Comparison of ENCODE assay signal across 8 cellular contexts in the genomic region with DNA sequence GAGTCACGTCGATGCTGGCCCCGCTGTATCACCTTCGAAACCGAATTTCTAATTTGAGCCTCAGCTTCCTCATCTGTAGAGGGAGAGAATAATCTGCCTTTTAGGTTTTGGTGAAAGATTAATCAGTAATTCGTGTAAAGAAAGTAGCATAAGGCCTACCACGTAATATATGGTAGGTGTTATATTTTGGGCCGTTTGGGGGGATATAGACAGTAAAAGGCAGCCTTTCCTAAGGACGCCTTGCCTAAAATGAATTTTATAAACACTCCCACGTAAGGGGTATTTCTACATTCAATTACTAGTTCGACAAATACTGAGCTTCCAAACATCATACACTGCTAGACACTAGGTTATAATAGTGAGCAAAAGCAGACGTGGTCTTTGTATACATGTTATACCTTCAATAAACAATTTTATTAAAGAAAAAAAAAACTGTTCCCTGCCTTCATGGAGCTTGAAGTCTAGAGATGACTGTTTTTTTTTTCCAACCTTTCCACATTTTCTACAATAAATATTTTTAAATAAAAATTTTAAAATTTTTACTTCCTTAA. TPM values are rescaled to one million over a fixed set of nuclear protein-coding genes. Genes with fewer than 3 reads are reported as not detected.
DNase-seq lines count a peak whose midpoint lies in the region; ATAC-seq and TF ChIP-seq lines count a peak whose summit lies in the region.

No MANE protein-coding gene starts in this region.

- H4K20me1 ChIP-seq in GM23338 (replicated peaks; ENCODE audit: insufficient read depth), result peaks cover 4% of the 10 kb centered on the region; the same call in 1 of the 2 replicates

- H3K4me2 ChIP-seq in GM23338, result peak overlapping the region; percentile 99

- H3K9me3 Mint-ChIP-seq in GM23338, result no peaks in the 10 kb centered on the region

- H3K4me3 Mint-ChIP-seq in GM23338 (peak overlapping the region; percentile 99), T-helper 17 cell (peak overlapping the region; percentile 98)

- WGBS in gastroesophageal sphincter (ENCODE audit: low coverage in 1 of 2), 2 donors, result 5 to 13% methylated on average over 7 to 12 of the region's 12 CpGs

- H2AFZ ChIP-seq in GM23338, result peak overlapping the region; percentile 95

- 0 out of 2 replicates have a peak, but pooled peaks cover 9% of the 10 kb centered on the region for H3K36me3 ChIP-seq in GM23338 (ENCODE audit: insufficient read depth)
- peaks cover 0 to 16% of the 10 kb centered on the region in 2 donors for H3K36me3 ChIP-seq in gastroesophageal sphincter

- H3K4me3 ChIP-seq in GM23338 (peak overlapping the region; percentile 100), gastroesophageal sphincter (peak overlapping the region; percentile 91), skin epidermis (peak overlapping the region; percentile 65 to 99 (median 87))

- peak overlapping the region; percentile 99; the same call in 1 of the 2 replicates for H3K27ac Mint-ChIP-seq in GM23338
- H3K27ac Mint-ChIP-seq in T-helper 17 cell, result peak overlapping the region; percentile 97

- peaks cover 12% of the 10 kb centered on the region for H3K4me1 Mint-ChIP-seq in GM23338
- H3K4me1 Mint-ChIP-seq in T-helper 17 cell, result peaks cover 28% of the 10 kb centered on the region

- peaks cover 9% of the 10 kb centered on the region; the same call in 1 of the 2 replicates for H3F3A ChIP-seq in GM23338 (replicated peaks; ENCODE audit: low read depth)

- peaks cover 17% of the 10 kb centered on the region for H3K79me2 ChIP-seq in GM23338 (replicated peaks; ENCODE audit: insufficient read depth)

- no peak for TF ChIP-seq EP300 in gastroesophageal sphincter (IDR thresholded peaks at IDR 0.05)

- TF ChIP-seq POLR2A in gastroesophageal sphincter (IDR thresholded peaks at IDR 0.05), result no peak

- DNase-seq in GM23338 (ENCODE audit: low spot score) (no peak), T-helper 17 cell (no peak), KG1 (lab: John Stamatoyannopoulos, UW) (no peak), T-helper 9 cell (no peak), SKM-1 (lab: John Stamatoyannopoulos, UW; ENCODE audit: unreplicated experiment) (no peak), posterior vena cava (ENCODE audit: low spot score) (no peak)

- intact Hi-C loops in posterior vena cava (cut with DNase I), result no loop called here

- H3K27ac ChIP-seq in GM23338 (ENCODE audit: low read depth) (0 out of 2 replicates have a peak overlapping the region, but pooled peaks have one; percentile 72), gastroesophageal sphincter (peak overlapping the region; percentile 95 to 99 (median 98)), skin epidermis (peak overlapping the region; percentile 91 to 100 (median 98))

- ATAC-seq in GM23338 (no peak), T-helper 17 cell (peak; percentile 1), gastroesophageal sphincter (no peak)

- H3K9me3 ChIP-seq in T-helper 17 cell (ENCODE audit: control insufficient read depth, low read length, poor library complexity, severe bottlenecking), result no peaks in the 10 kb centered on the region
- H3K9me3 ChIP-seq in gastroesophageal sphincter, result no peaks in the 10 kb centered on the region

- H3K27me3 ChIP-seq in GM23338 (ENCODE audit: insufficient read depth) (no peaks in the 10 kb centered on the region), gastroesophageal sphincter (no peaks in the 10 kb centered on the region)

- H3K9me2 ChIP-seq in GM23338 (ENCODE audit: insufficient read depth), result no peaks in the 10 kb centered on the region

- peaks cover 5% of the 10 kb centered on the region; the same call in 1 of the 2 replicates for H3K4me1 ChIP-seq in GM23338 (ENCODE audit: insufficient read depth)
- peaks cover 0 to 39% (median 0%) of the 10 kb centered on the region in 3 donors for H3K4me1 ChIP-seq in gastroesophageal sphincter

- no peak for TF ChIP-seq CTCF in GM23338 (conservative IDR thresholded peaks at IDR 0.05; ENCODE audit: low read depth in 2 of 2)
- no peak for TF ChIP-seq CTCF in gastroesophageal sphincter (IDR thresholded peaks at IDR 0.05)

- H3K27me3 Mint-ChIP-seq in GM23338 (ENCODE audit: insufficient read depth, low read depth, poor library complexity) (peaks cover 11% of the 10 kb centered on the region), T-helper 17 cell (no peaks in the 10 kb centered on the region)

- peaks cover 33% of the 10 kb centered on the region for H3K36me3 Mint-ChIP-seq in GM23338 (ENCODE audit: low read depth)
- peaks cover 8% of the 10 kb centered on the region for H3K36me3 Mint-ChIP-seq in T-helper 17 cell (ENCODE audit: low read depth)

TF ChIP-seq in GM23338, 12 proteins besides CTCF, POLR2A, EP300 and RAD21 (continues in another document):
- TF ChIP-seq EZH2 (IDR thresholded peaks at IDR 0.05; ENCODE audit: low read depth, unreplicated experiment) (no peak), CREB1 (CRISPR knock-in tag; IDR thresholded peaks at IDR 0.05; ENCODE audit: low read depth) (no peak), JUNB (IDR thresholded peaks at IDR 0.05; ENCODE audit: unreplicated experiment) (no peak), NANOG (IDR thresholded peaks at IDR 0.05; ENCODE audit: borderline replicate concordance) (no peak), POLR2AphosphoS5 (IDR thresholded peaks at IDR 0.05; ENCODE audit: low read depth) (no peak), STAT1 (IDR thresholded peaks at IDR 0.05; ENCODE audit: unreplicated experiment) (no peak), EZH2phosphoT487 (IDR thresholded peaks at IDR 0.05; ENCODE audit: unreplicated experiment) (no peak), ZNF114 (CRISPR knock-in tag; IDR thresholded peaks at IDR 0.05) (no peak)
- TF ChIP-seq, protein P1, sequence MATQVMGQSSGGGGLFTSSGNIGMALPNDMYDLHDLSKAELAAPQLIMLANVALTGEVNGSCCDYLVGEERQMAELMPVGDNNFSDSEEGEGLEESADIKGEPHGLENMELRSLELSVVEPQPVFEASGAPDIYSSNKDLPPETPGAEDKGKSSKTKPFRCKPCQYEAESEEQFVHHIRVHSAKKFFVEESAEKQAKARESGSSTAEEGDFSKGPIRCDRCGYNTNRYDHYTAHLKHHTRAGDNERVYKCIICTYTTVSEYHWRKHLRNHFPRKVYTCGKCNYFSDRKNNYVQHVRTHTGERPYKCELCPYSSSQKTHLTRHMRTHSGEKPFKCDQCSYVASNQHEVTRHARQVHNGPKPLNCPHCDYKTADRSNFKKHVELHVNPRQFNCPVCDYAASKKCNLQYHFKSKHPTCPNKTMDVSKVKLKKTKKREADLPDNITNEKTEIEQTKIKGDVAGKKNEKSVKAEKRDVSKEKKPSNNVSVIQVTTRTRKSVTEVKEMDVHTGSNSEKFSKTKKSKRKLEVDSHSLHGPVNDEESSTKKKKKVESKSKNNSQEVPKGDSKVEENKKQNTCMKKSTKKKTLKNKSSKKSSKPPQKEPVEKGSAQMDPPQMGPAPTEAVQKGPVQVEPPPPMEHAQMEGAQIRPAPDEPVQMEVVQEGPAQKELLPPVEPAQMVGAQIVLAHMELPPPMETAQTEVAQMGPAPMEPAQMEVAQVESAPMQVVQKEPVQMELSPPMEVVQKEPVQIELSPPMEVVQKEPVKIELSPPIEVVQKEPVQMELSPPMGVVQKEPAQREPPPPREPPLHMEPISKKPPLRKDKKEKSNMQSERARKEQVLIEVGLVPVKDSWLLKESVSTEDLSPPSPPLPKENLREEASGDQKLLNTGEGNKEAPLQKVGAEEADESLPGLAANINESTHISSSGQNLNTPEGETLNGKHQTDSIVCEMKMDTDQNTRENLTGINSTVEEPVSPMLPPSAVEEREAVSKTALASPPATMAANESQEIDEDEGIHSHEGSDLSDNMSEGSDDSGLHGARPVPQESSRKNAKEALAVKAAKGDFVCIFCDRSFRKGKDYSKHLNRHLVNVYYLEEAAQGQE (IDR thresholded peaks at IDR 0.05; ENCODE audit: unreplicated experiment), result no peak
- TF ChIP-seq, protein P2, sequence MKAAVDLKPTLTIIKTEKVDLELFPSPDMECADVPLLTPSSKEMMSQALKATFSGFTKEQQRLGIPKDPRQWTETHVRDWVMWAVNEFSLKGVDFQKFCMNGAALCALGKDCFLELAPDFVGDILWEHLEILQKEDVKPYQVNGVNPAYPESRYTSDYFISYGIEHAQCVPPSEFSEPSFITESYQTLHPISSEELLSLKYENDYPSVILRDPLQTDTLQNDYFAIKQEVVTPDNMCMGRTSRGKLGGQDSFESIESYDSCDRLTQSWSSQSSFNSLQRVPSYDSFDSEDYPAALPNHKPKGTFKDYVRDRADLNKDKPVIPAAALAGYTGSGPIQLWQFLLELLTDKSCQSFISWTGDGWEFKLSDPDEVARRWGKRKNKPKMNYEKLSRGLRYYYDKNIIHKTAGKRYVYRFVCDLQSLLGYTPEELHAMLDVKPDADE (IDR thresholded peaks at IDR 0.05), result no peak

RNA-seq across cellular contexts. Expression of a gene that starts 0.7 kb away (rescaled TPM):
- total RNA-seq in GM23338 (2014; rRNA removed; shearing (Covaris generic)), result 22.5 and 23.7 TPM in 2 replicates
- 27.9 and 32.0 TPM in 2 replicates for polyA plus RNA-seq in GM23338 (2016; fragmentation: Nextera tagmentation; extraction: Ambion mirVana)
- total RNA-seq in T-helper 17 cell (10 to 100 TPM; 15.4 to 17.8 TPM), gastroesophageal sphincter (10 to 100 TPM; 23.4 to 39.3 (median 31.7) TPM), posterior vena cava (10 to 100 TPM; 19.6 to 20.0 TPM)

RNA-seq across cellular contexts. Expression of a gene that starts 11.1 kb away (rescaled TPM):
- total RNA-seq in GM23338 (2014; rRNA removed; shearing (Covaris generic)), result not detected in 2 replicates
- not detected in 2 replicates for polyA plus RNA-seq in GM23338 (2016; fragmentation: Nextera tagmentation; extraction: Ambion mirVana)
- total RNA-seq in T-helper 17 cell (not detected), gastroesophageal sphincter (10 to 100 TPM in 1 of 4 donors, 1 to 10 TPM in 1, under 1 TPM in 1, not detected in 1; 0.35 to 12.4 (median 1.6) TPM), posterior vena cava (1 to 10 TPM; 1.2 to 2.9 TPM)

RNA-seq across cellular contexts. Expression of a gene that starts 11.5 kb away (rescaled TPM):
- 3.4 and 4.3 TPM in 2 replicates for total RNA-seq in GM23338 (2014; rRNA removed; shearing (Covaris generic))
- 1.0 and 1.1 TPM in 2 replicates for polyA plus RNA-seq in GM23338 (2016; fragmentation: Nextera tagmentation; extraction: Ambion mirVana)
- total RNA-seq in T-helper 17 cell (10 to 100 TPM; 10.1 to 12.4 TPM), gastroesophageal sphincter (under 1 TPM; 0.47 to 0.85 (median 0.79) TPM), posterior vena cava (1 to 10 TPM; 9.6 to 10.0 TPM)

RNA-seq across cellular contexts. Expression of a gene that starts 25.8 kb away (rescaled TPM):
- total RNA-seq in GM23338 (2014; rRNA removed; shearing (Covaris generic)), result 12.6 and 15.0 TPM in 2 replicates
- polyA plus RNA-seq in GM23338 (2016; fragmentation: Nextera tagmentation; extraction: Ambion mirVana), result 8.4 and 10.2 TPM in 2 replicates
- total RNA-seq in T-helper 17 cell (under 1 TPM; 0.47 to 0.92 TPM), gastroesophageal sphincter (10 to 100 TPM; 31.0 to 64.0 (median 52.8) TPM), posterior vena cava (10 to 100 TPM; 31.9 to 41.1 TPM)

RNA-seq across cellular contexts. Expression of a gene that starts 42.5 kb away (rescaled TPM):
- total RNA-seq in GM23338 (2014; rRNA removed; shearing (Covaris generic)), result 8.4 and 11.5 TPM in 2 replicates
- polyA plus RNA-seq in GM23338 (2016; fragmentation: Nextera tagmentation; extraction: Ambion mirVana), result 13.1 and 14.3 TPM in 2 replicates
- total RNA-seq in T-helper 17 cell (10 to 100 TPM; 15.5 to 20.0 TPM), gastroesophageal sphincter (10 to 100 TPM; 54.3 to 80.0 (median 64.6) TPM), posterior vena cava (10 to 100 TPM; 22.3 to 29.5 TPM)
